Comparison of ENCODE assay signal across 9 cellular contexts in genomic region chr6:114989279-114989964, GRCh38.
DNase-seq lines count a peak whose midpoint lies in the region; ATAC-seq and TF ChIP-seq lines count a peak whose summit lies in the region.
"Had no signal": no experiment of that assay in that cellular context is flagged by ENCODE, and none has a peak within 500 bp of the region (broad histone marks: within the 10 kb centered on the region; RNA-seq: fewer than 3 reads in every experiment).

No MANE protein-coding gene starts in this region.

- H3K36me3 Mint-ChIP-seq in CD4-positive, alpha-beta T cell (ENCODE audit: low read depth): no peaks in the 10 kb centered on the region

- H3K36me3 ChIP-seq in osteoblast (ENCODE audit: insufficient read depth, low read length): no peaks in the 10 kb centered on the region
- H3K36me3 ChIP-seq: vagina had no signal

- no peak overlapping the region for H3K4me3 Mint-ChIP-seq in CD4-positive, alpha-beta T cell

- TF ChIP-seq CTCF in CD4-positive, alpha-beta T cell (IDR thresholded peaks at IDR 0.05): no peak
- no peak for TF ChIP-seq CTCF in osteoblast (IDR thresholded peaks at IDR 0.05; ENCODE audit: extremely low read depth, low read depth, low read length)

- H3K4me1 Mint-ChIP-seq in CD4-positive, alpha-beta T cell (ENCODE audit: low read depth): no peaks in the 10 kb centered on the region

- H3K9me3 Mint-ChIP-seq in CD4-positive, alpha-beta T cell: peaks cover 6% of the 10 kb centered on the region

- no peak overlapping the region for H3K27ac Mint-ChIP-seq in CD4-positive, alpha-beta T cell

- H3K27me3 Mint-ChIP-seq in CD4-positive, alpha-beta T cell: no peaks in the 10 kb centered on the region

- no peaks in the 10 kb centered on the region for H3K79me2 ChIP-seq in osteoblast (ENCODE audit: insufficient read depth, low read length)

- ATAC-seq in CD4-positive, alpha-beta T cell (ENCODE audit: poor library complexity): peak; percentile 14
- ATAC-seq in GM18868 (IDR thresholded peaks at IDR 0.05; ENCODE audit: unreplicated experiment) (peak; percentile 97), HG02763 (IDR thresholded peaks at IDR 0.05; ENCODE audit: unreplicated experiment) (peak; percentile 99)

- no peaks in the 10 kb centered on the region for H3K4me1 ChIP-seq in osteoblast (ENCODE audit: insufficient read depth, low read length)
- H3K4me1 ChIP-seq: vagina had no signal

- intact Hi-C loops in CD4-positive, alpha-beta T cell (cut with DNase I, micrococcal nuclease): no loop called here

- CTCF ChIA-PET in CD4-positive, alpha-beta T cell (lab: Charles Lee): no interaction called here

- no peaks in the 10 kb centered on the region for H3K27me3 ChIP-seq in CD4-positive, alpha-beta T cell (ENCODE audit: control insufficient read depth, insufficient read depth, low read length)
- H3K27me3 ChIP-seq in osteoblast (ENCODE audit: insufficient read depth, low read length): no peaks in the 10 kb centered on the region
- H3K27me3 ChIP-seq: vagina had no signal

- H3K27ac ChIP-seq in CD4-positive, alpha-beta T cell (ENCODE audit: low read depth, low read length): no peak overlapping the region
- H3K27ac ChIP-seq in osteoblast (ENCODE audit: low read depth, low read length): no peak overlapping the region
- H3K27ac ChIP-seq: vagina had no signal

- H2AFZ ChIP-seq in osteoblast (ENCODE audit: low read length): no peak overlapping the region

- POLR2A ChIA-PET in CD4-positive, alpha-beta T cell (lab: Charles Lee): no interaction called here

- H3K4me2 ChIP-seq in osteoblast (ENCODE audit: insufficient read depth, low read length): no peak overlapping the region

- no peaks in the 10 kb centered on the region for H4K20me1 ChIP-seq in osteoblast (ENCODE audit: insufficient read depth, low read length)

- no peak for DNase-seq in CD4-positive, alpha-beta T cell
- DNase-seq in M059J (ENCODE audit: low read depth): peak; percentile 6
- no peak for DNase-seq in osteoblast (ENCODE audit: insufficient read length, low spot score, missing footprints)
- DNase-seq in NCI-H2081 (lab: John Stamatoyannopoulos, UW): no peak
- DNase-seq in AG08395 (ENCODE audit: low spot score): no peak
- DNase-seq in NCI-H2029 (lab: John Stamatoyannopoulos, UW): no peak

- H3K4me3 ChIP-seq in osteoblast (ENCODE audit: insufficient read depth, low read length): no peak overlapping the region
- H3K4me3 ChIP-seq: vagina had no signal

- H3K9me3 ChIP-seq in CD4-positive, alpha-beta T cell (ENCODE audit: control insufficient read depth, low read length): no peaks in the 10 kb centered on the region
- no peaks in the 10 kb centered on the region for H3K9me3 ChIP-seq in osteoblast (ENCODE audit: low read depth, low read length)
- H3K9me3 ChIP-seq: vagina had no signal

Comparison
In these comparisons a context has a peak if more than half of its experiments do, and no peak if none do; other contexts are left out.
1. ATAC-seq: peak in every context shown above with its lines; median percentile 99 in HG02763; 97 in GM18868; 14 in CD4-positive, alpha-beta T cell.